19 cellular contexts compared by ENCODE assay signal in the genomic region with DNA sequence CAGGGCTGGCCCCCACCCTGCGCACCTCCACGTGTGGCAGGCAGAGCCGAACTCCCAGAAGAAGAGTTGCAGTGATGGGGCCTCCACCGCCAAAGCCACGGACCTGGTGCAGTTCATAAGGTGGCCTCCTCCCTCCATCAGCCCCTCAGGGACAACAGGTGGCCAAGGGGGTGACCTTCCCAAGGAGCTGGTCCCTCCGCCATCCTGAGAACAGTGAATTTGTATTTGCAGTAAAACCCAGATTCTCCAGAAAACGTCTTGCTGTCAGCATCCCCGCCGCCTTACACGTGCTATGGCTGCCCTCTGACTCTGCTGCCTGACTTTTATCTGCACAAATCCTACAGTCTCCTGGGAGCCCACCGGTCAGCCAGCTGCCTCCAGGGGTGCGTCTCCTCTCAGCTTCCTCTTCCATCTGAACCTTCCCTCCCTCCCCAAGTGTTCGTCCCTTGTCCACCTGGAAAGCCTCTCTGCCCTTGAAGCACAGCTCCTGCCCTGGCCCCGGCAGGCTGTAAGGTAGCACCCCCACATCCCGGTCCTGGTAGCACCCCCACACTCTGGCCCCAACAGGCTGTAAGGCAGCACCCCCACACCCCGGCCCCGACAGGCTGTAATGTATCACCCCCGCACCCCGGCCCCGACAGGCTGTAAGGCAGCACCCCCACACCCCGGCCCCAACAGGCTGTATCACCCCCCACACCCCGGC.
"Had no signal": no experiment of that assay in that cellular context is flagged by ENCODE, and none has a peak within 500 bp of the region (broad histone marks: within the 10 kb centered on the region; RNA-seq: fewer than 3 reads in every experiment).

No MANE protein-coding gene starts in this region.

- DNase-seq: activated CD4-positive, alpha-beta memory T cell treated with anti-CD3 and anti-CD28 coated beads, Interleukin-2, amount 10 ng/mL, durations not matched to agents 7 days and 5 days; activated CD4-positive, alpha-beta T cell treated with anti-CD3 and anti-CD28 coated beads for 48 hours; activated CD4-positive, CD25-positive, alpha-beta regulatory T cell; activated CD8-positive, alpha-beta memory T cell treated with anti-CD3 and anti-CD28 coated beads, Interleukin-2, amount 10 ng/mL, durations not matched to agents 7 days and 5 days; activated naive CD4-positive, alpha-beta T cell treated with Interleukin-2 at 50 U/mL for 16 hours; activated naive CD8-positive, alpha-beta T cell treated with anti-CD3 and anti-CD28 coated beads, Interleukin-2, amount 50 U/mL, for 24 hours; anterior cingulate cortex; brain microvascular endothelial cell; cerebellar nuclear complex; effector CD8-positive, alpha-beta T cell; gastrocnemius medialis; heart right ventricle; immature natural killer cell; lower lobe of right lung; stimulated activated CD8-positive, alpha-beta memory T cell treated with anti-CD3 and anti-CD28 coated beads, Interleukin-4, amount 100 ng/mL, for 48 hours; stimulated activated naive CD4-positive, alpha-beta T cell; T-helper 9 cell had no signal

- H3K4me1 ChIP-seq: gastrocnemius medialis, heart right ventricle, lower lobe of right lung, tibial artery, vagina had no signal

- H3K4me3 ChIP-seq: gastrocnemius medialis, heart right ventricle, lower lobe of right lung, tibial artery, vagina had no signal

- H3K9me3 ChIP-seq: gastrocnemius medialis, heart right ventricle, lower lobe of right lung, vagina had no signal

- H3K27ac ChIP-seq: brain microvascular endothelial cell, gastrocnemius medialis, heart right ventricle, lower lobe of right lung, tibial artery, vagina had no signal

- ATAC-seq: activated CD8-positive, alpha-beta memory T cell treated with anti-CD3 and anti-CD28 coated beads, Interleukin-2, amount 10 ng/mL, durations not matched to agents 7 days and 5 days; activated naive CD8-positive, alpha-beta T cell treated with anti-CD3 and anti-CD28 coated beads, Interleukin-2, amount 50 U/mL, for 24 hours; gastrocnemius medialis; lower lobe of right lung had no signal

- H3K36me3 ChIP-seq: brain microvascular endothelial cell, gastrocnemius medialis, heart right ventricle, lower lobe of right lung, tibial artery, vagina had no signal

- H3K27me3 ChIP-seq: brain microvascular endothelial cell, gastrocnemius medialis, tibial artery, vagina had no signal
